ENCODE assay signal across 25 cellular contexts in the genomic region with DNA sequence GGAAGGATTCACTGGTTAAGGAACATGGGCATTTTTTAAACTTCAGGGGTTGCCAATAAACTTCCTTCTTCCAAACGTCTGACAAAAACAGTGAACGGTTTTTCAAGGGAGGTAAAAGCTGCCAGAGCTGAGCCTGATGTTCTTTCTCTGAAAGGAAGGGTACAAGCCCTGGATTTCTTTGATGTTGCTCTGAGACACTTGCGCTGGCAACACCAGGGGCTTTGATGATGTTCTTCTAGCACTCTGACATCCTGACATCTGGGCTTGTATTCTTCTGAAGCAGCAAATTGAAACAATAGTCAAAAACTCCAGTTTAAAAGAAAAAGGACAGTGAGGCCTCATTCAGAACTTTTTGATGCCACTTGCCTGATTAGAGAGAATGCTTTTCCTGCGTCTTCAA. TPM values are rescaled to one million over a fixed set of nuclear protein-coding genes. Genes with fewer than 3 reads are reported as not detected.
"Had no signal": no experiment of that assay in that cellular context is flagged by ENCODE, and none has a peak within 500 bp of the region (broad histone marks: within the 10 kb centered on the region; RNA-seq: fewer than 3 reads in every experiment).

No MANE protein-coding gene starts in this region.

- H3K9me3 ChIP-seq: ovary, psoas muscle, right lobe of liver, sigmoid colon, stomach, thoracic aorta, thyroid gland, tibial nerve, upper lobe of left lung, vagina had no signal

- H3K79me2 ChIP-seq: parathyroid adenoma had no signal

- H3K4me2 ChIP-seq: neural progenitor cell had no signal

- H2AFZ ChIP-seq: neural progenitor cell, parathyroid adenoma had no signal

- H3K27me3 ChIP-seq: neural progenitor cell, ovary, right lobe of liver, sigmoid colon, stomach, thyroid gland, upper lobe of left lung, vagina had no signal

- ATAC-seq: psoas muscle; right cardiac atrium; right lobe of liver; stimulated activated effector memory CD8-positive, alpha-beta T cell treated with anti-CD3 and anti-CD28 coated beads, Interleukin-12 subunit alpha, Interleukin-12 subunit beta, amount 100 ng/mL, for 72 hours; stimulated activated naive B cell treated with anti-CD40 and anti-IgM and Interleukin-4, amounts not matched to agents 10 μg/mL and 1 μg/mL and 100 μg/mL, for 72 hours had no signal

- H3K27ac ChIP-seq: neural progenitor cell, ovary, parathyroid adenoma, psoas muscle, right lobe of liver, sigmoid colon, stomach, thoracic aorta, thyroid gland, tibial nerve, upper lobe of left lung, vagina had no signal

- DNase-seq: occipital lobe; ovary; posterior cingulate gyrus; psoas muscle; right cardiac atrium; right lobe of liver; sigmoid colon; small intestine; stimulated activated CD4-positive, alpha-beta T cell treated with anti-CD3 and anti-CD28 coated beads, Interleukin-15, amount 100 ng/mL, for 24 hours; stimulated activated CD4-positive, alpha-beta T cell treated with anti-CD3 and anti-CD28 coated beads, Interleukin-2, amount 100 ng/mL, for 24 hours; stimulated activated CD4-positive, alpha-beta T cell treated with anti-CD3 and anti-CD28 coated beads, Interleukin-2, amount 100 ng/mL, for 48 hours; stimulated activated CD4-positive, alpha-beta T cell treated with anti-CD3 and anti-CD28 coated beads, Interleukin-4, amount 100 ng/mL, for 24 hours; stimulated activated naive B cell treated with anti-CD40 and anti-IgM and Interleukin-4, amounts not matched to agents 10 μg/mL and 1 μg/mL and 100 μg/mL, for 72 hours; stimulated activated naive CD4-positive, alpha-beta T cell treated with Interleukin-2 at 50 U/mL for 16 hours; stomach; thyroid gland; trophoblast cell; upper lobe of left lung had no signal

- H3K4me1 ChIP-seq: neural progenitor cell, parathyroid adenoma, psoas muscle, right lobe of liver, sigmoid colon, stomach, thyroid gland, tibial nerve, upper lobe of left lung, vagina had no signal

- H3K36me3 ChIP-seq: neural progenitor cell, ovary, right lobe of liver, sigmoid colon, stomach, thoracic aorta, thyroid gland, tibial nerve, upper lobe of left lung, vagina had no signal

- H3K9ac ChIP-seq: neural progenitor cell, parathyroid adenoma had no signal

- H3K4me3 ChIP-seq: neural progenitor cell, ovary, psoas muscle, right lobe of liver, sigmoid colon, stomach, thoracic aorta, thyroid gland, tibial nerve, upper lobe of left lung, vagina had no signal

RNA-seq across cellular contexts. Expression of a gene that starts 11.8 kb away (rescaled TPM):
- polyA plus RNA-seq: neural cell, ovary, psoas muscle, right cardiac atrium, sigmoid colon, small intestine, stomach had no signal
